ENCODE assay signal across 24 cellular contexts in the genomic region with DNA sequence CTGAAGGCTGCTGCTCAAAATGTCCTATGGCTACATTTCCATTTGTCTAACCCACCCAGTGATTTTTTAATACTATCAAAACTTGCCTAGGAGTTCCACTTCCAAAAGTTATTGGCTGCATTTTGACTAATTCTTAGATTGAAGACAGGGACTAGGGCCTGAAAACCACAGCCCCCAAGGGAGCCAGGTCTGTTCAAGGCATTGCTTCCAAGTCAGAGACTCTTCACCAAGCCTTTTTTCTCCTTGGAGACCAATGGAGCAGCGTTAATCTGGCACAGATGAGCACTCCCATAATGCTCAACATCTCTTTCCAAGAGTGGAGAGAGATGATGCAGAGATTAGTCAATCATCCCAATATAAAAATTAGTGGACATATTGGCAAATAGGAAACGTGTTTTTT.
DNase-seq lines count a peak whose midpoint lies in the region; ATAC-seq and TF ChIP-seq lines count a peak whose summit lies in the region.
"Had no signal": no experiment of that assay in that cellular context is flagged by ENCODE, and none has a peak within 500 bp of the region (broad histone marks: within the 10 kb centered on the region; RNA-seq: fewer than 3 reads in every experiment).

No MANE protein-coding gene starts in this region.

- H2BK120ac ChIP-seq in trophoblast cell (ENCODE audit: insufficient read depth, low read length, poor library complexity) = peak overlapping the region; percentile 94

- no peak overlapping the region for H3K14ac ChIP-seq in trophoblast cell (ENCODE audit: low read length)

- no peak overlapping the region for H3K18ac ChIP-seq in trophoblast cell (ENCODE audit: low read length)

- peak; percentile 38 for DNase-seq in left ventricle myocardium superior
- no peak for DNase-seq in right cardiac atrium
- no peak for DNase-seq in esophagus muscularis mucosa (ENCODE audit: extremely low spot score)
- DNase-seq in trophoblast cell = no peak
- DNase-seq in NCI-H2081 (lab: John Stamatoyannopoulos, UW) = no peak
- no peak for DNase-seq in hypothalamus (lab: John Stamatoyannopoulos, UW)
- DNase-seq in G401 (ENCODE audit: low spot score) = no peak
- DNase-seq in COLO829 (ENCODE audit: low spot score) = no peak
- DNase-seq: activated CD4-positive, alpha-beta T cell treated with anti-CD3 and anti-CD28 coated beads, Interleukin-2, amount 50 U/mL, for 48 hours; activated CD8-positive, alpha-beta memory T cell treated with anti-CD3 and anti-CD28 coated beads, Interleukin-2, amount 50 U/mL, for 4 hours; C1 segment of cervical spinal cord; Calu3; central memory CD4-positive, alpha-beta T cell; dermis blood vessel endothelial cell; Kasumi-1; left colon; mesendoderm; naive B cell; NCI-H1092; NCI-H187 treated with DMSO at 0.1 percent for 48 hours; stimulated activated CD4-positive, alpha-beta T cell treated with anti-CD3 and anti-CD28 coated beads, Interleukin-15, amount 100 ng/mL, for 24 hours; stimulated activated naive CD8-positive, alpha-beta T cell treated with anti-CD3 and anti-CD28 coated beads, Interleukin-15, amount 100 ng/mL, for 72 hours; T-helper 9 cell had no signal

- no peak overlapping the region for H3K27ac ChIP-seq in right cardiac atrium (ENCODE audit: low read length)
- H3K27ac ChIP-seq in esophagus muscularis mucosa (replicated peaks in 1 of 4) = peak overlapping the region; percentile 46 to 71 (median 63)
- no peak overlapping the region for H3K27ac ChIP-seq in trophoblast cell (ENCODE audit: low read depth, low read length)

- no peak overlapping the region for H4K12ac ChIP-seq in trophoblast cell (ENCODE audit: low read depth, low read length)

- H3K23ac ChIP-seq in trophoblast cell (ENCODE audit: low read length) = no peak overlapping the region

- 77% methylated on average over 2 of the region's 2 CpGs for WGBS in right cardiac atrium
- 79% methylated on average over 2 of the region's 2 CpGs for WGBS in esophagus muscularis mucosa
- no CpG with 5 or more reads among the region's 2 CpGs for WGBS in trophoblast cell (ENCODE audit: extremely low coverage, insufficient coverage, insufficient read length)

- no peak overlapping the region for H2BK5ac ChIP-seq in trophoblast cell (ENCODE audit: low read depth, low read length, poor library complexity)

- H2BK12ac ChIP-seq in trophoblast cell (ENCODE audit: low read length) = peak overlapping the region; percentile 98

- in situ Hi-C loops in G401 (cut with HindIII; ENCODE audit: low sequenced_read_pairs) = no loop called here

- H4K91ac ChIP-seq in trophoblast cell (ENCODE audit: low read depth, low read length) = peak overlapping the region; percentile 61

- no peak overlapping the region for H3K9ac ChIP-seq in trophoblast cell (ENCODE audit: low read length)

- no peak for TF ChIP-seq CTCF in esophagus muscularis mucosa (IDR thresholded peaks at IDR 0.05)

- TF ChIP-seq POLR2A in esophagus muscularis mucosa (IDR thresholded peaks at IDR 0.05; ENCODE audit: low read depth) = no peak

- intact Hi-C loops in left ventricle myocardium superior (cut with micrococcal nuclease) (no loop called here), right cardiac atrium (cut with DNase I) (no loop called here), esophagus muscularis mucosa (cut with DNase I) (no loop called here)

- H3K4me3 ChIP-seq in right cardiac atrium (ENCODE audit: low read length) (no peak overlapping the region), esophagus muscularis mucosa (no peak overlapping the region), trophoblast cell (ENCODE audit: low read depth, low read length) (no peak overlapping the region)

- no peaks in the 10 kb centered on the region for H3K36me3 ChIP-seq in esophagus muscularis mucosa
- no peaks in the 10 kb centered on the region for H3K36me3 ChIP-seq in trophoblast cell (ENCODE audit: control insufficient read depth in 1 of 2, insufficient read depth in 2 of 2, low read length in 2 of 2)

- H3K27me3 ChIP-seq in right cardiac atrium (ENCODE audit: control insufficient read depth, insufficient read depth) = no peaks in the 10 kb centered on the region
- H3K27me3 ChIP-seq in esophagus muscularis mucosa = no peaks in the 10 kb centered on the region
- no peaks in the 10 kb centered on the region for H3K27me3 ChIP-seq in trophoblast cell (ENCODE audit: insufficient read depth, low read length)

- no peak overlapping the region for H3K4me2 ChIP-seq in trophoblast cell (ENCODE audit: low read length)

- ATAC-seq in left ventricle myocardium superior = peak; percentile 54
- ATAC-seq in right cardiac atrium = no peak
- ATAC-seq: left colon; stimulated activated naive CD8-positive, alpha-beta T cell treated with anti-CD3 and anti-CD28 coated beads, Interleukin-15, amount 100 ng/mL, for 72 hours; WTC11 had no signal

- H4K8ac ChIP-seq in trophoblast cell (ENCODE audit: low read depth, low read length) = no peak overlapping the region

- H3K9me3 ChIP-seq in right cardiac atrium (ENCODE audit: control insufficient read depth, low read length) (no peaks in the 10 kb centered on the region), esophagus muscularis mucosa (no peaks in the 10 kb centered on the region), trophoblast cell (ENCODE audit: insufficient read depth, low read depth, low read length) (no peaks in the 10 kb centered on the region)

- H2AFZ ChIP-seq in trophoblast cell (ENCODE audit: insufficient read depth, low read length, poor library complexity) = no peak overlapping the region

- TF ChIP-seq EP300 in esophagus muscularis mucosa (IDR thresholded peaks at IDR 0.05) = no peak

- no peak overlapping the region for H2AK5ac ChIP-seq in trophoblast cell (ENCODE audit: low read length)

- H3K4ac ChIP-seq in trophoblast cell (ENCODE audit: low read depth, low read length) = no peak overlapping the region

- H3K79me1 ChIP-seq in trophoblast cell (ENCODE audit: low read length) = peaks cover 26% of the 10 kb centered on the region

- H3K79me2 ChIP-seq in trophoblast cell (ENCODE audit: control insufficient read depth, insufficient read depth, low read length, poor library complexity) = peaks cover 2% of the 10 kb centered on the region

- H3K4me1 ChIP-seq in right cardiac atrium (ENCODE audit: control insufficient read depth, insufficient read depth, low read length) (peaks cover 11% of the 10 kb centered on the region), esophagus muscularis mucosa (peaks cover 27 to 61% (median 54%) of the 10 kb centered on the region in 4 donors), trophoblast cell (ENCODE audit: control insufficient read depth in 1 of 2, insufficient read depth in 2 of 2, low read length in 2 of 2) (peaks cover 8 to 16% of the 10 kb centered on the region in 2 experiments)

Comparison
In these comparisons a context has a peak if more than half of its experiments do, and no peak if none do; other contexts are left out.
1. H3K27ac ChIP-seq: peak in esophagus muscularis mucosa (4 of 4); none in right cardiac atrium (single experiment) and trophoblast cell (single experiment).